1 cellular context compared by ENCODE assay signal in genomic region chr11:67438121-67438902, GRCh38.
A peak's percentile ranks its signal among the peaks of the same experiment; 100 is the strongest.
TF ChIP-seq lines count a peak whose summit lies in the region.

No MANE protein-coding gene starts in this region.

TF ChIP-seq in HepG2, 621 proteins besides CTCF, POLR2A, EP300 and RAD21:
- TF ChIP-seq CC2D1A (CRISPR knock-in tag; IDR thresholded peaks at IDR 0.05) (no peak), MAFF (IDR thresholded peaks at IDR 0.05; ENCODE audit: low read depth, low read length) (no peak), RBFOX2 (IDR thresholded peaks at IDR 0.05; ENCODE audit: low read depth, low read length) (peak; percentile 68), ZNF768 (CRISPR knock-in tag; IDR thresholded peaks at IDR 0.05) (peak; percentile 91)
